12 cellular contexts compared by ENCODE assay signal in genomic region chr12:6772729-6773661, GRCh38. TPM values are rescaled to one million over a fixed set of nuclear protein-coding genes. Genes with fewer than 3 reads are reported as not detected.
DNase-seq lines count a peak whose midpoint lies in the region; ATAC-seq, FAIRE-seq and TF ChIP-seq lines count a peak whose summit lies in the region.
"Had no signal": no experiment of that assay in that cellular context is flagged by ENCODE, and none has a peak within 500 bp of the region (broad histone marks: within the 10 kb centered on the region; RNA-seq: fewer than 3 reads in every experiment).

No MANE protein-coding gene starts in this region.

- ATAC-seq in naive thymus-derived CD8-positive, alpha-beta T cell: no peak
- ATAC-seq in HG02571 (IDR thresholded peaks at IDR 0.05; ENCODE audit: unreplicated experiment): no peak

- H3K9me3 Mint-ChIP-seq in CD14-positive monocyte (peaks cover 0 to 7% (median 4%) of the 10 kb centered on the region in 7 donors), astrocyte (ENCODE audit: unreplicated experiment) (no peaks in the 10 kb centered on the region)
- no peaks in the 10 kb centered on the region for H3K9me3 Mint-ChIP-seq in naive thymus-derived CD8-positive, alpha-beta T cell

- intact Hi-C loops in CD14-positive monocyte (cut with micrococcal nuclease): no loop called here

- no peak overlapping the region for H2AFZ ChIP-seq in astrocyte (ENCODE audit: low read depth, low read length)

- H3K27me3 Mint-ChIP-seq in CD14-positive monocyte (ENCODE audit: low read depth in 3 of 3) (peaks cover 67 to 84% (median 82%) of the 10 kb centered on the region in 3 donors), astrocyte (ENCODE audit: low read depth, unreplicated experiment) (peaks cover 33% of the 10 kb centered on the region)
- peaks cover 15 to 80% (median 54%) of the 10 kb centered on the region in 5 donors for H3K27me3 Mint-ChIP-seq in naive thymus-derived CD8-positive, alpha-beta T cell

- FAIRE-seq in GM18507 (lab: Jason Lieb, UNC): peak; percentile 72
- FAIRE-seq in astrocyte (lab: Jason Lieb, UNC): no peak
- FAIRE-seq: frontal cortex had no signal

- H3K79me2 ChIP-seq in astrocyte (ENCODE audit: insufficient read depth, low read length): peaks cover 20% of the 10 kb centered on the region

- H3K27ac ChIP-seq in astrocyte (ENCODE audit: low read depth, low read length): no peak overlapping the region
- H3K27ac ChIP-seq: HL-60 had no signal

- POLR2A ChIA-PET in naive thymus-derived CD8-positive, alpha-beta T cell (lab: Charles Lee): interaction anchor here (0.6 to 1.6 kb wide), 4 partner anchors 8 to 56 kb away, joined by 3 to 5 read pairs (median 4); partner anchors contain the start of gene MLF2

- H3K9me3 ChIP-seq in astrocyte (ENCODE audit: insufficient read depth, low read depth, low read length): no peaks in the 10 kb centered on the region

- H3K4me1 Mint-ChIP-seq in CD14-positive monocyte (peaks cover 39% of the 10 kb centered on the region), astrocyte (ENCODE audit: low read depth, unreplicated experiment) (peaks cover 15% of the 10 kb centered on the region)
- peaks cover 20 to 40% (median 36%) of the 10 kb centered on the region in 4 donors for H3K4me1 Mint-ChIP-seq in naive thymus-derived CD8-positive, alpha-beta T cell

- no peak overlapping the region for H3K9ac ChIP-seq in astrocyte (ENCODE audit: low read length)

- TF ChIP-seq CTCF in CD14-positive monocyte (IDR thresholded peaks at IDR 0.05): no peak
- TF ChIP-seq CTCF in astrocyte (IDR thresholded peaks at IDR 0.05; ENCODE audit: insufficient read depth, low read depth, low read length): no peak

- H3K4me3 ChIP-seq in astrocyte (ENCODE audit: insufficient read depth, low read depth, low read length): no peak overlapping the region

- peaks cover 20% of the 10 kb centered on the region for H3K36me3 ChIP-seq in astrocyte (ENCODE audit: insufficient read depth, low read length)

- H3K27me3 ChIP-seq in astrocyte (ENCODE audit: insufficient read depth, low read length): no peaks in the 10 kb centered on the region

- H3K4me1 ChIP-seq in astrocyte (ENCODE audit: insufficient read depth, low read length): peaks cover 23% of the 10 kb centered on the region

- H3K27ac Mint-ChIP-seq in CD14-positive monocyte (no peak overlapping the region), astrocyte (ENCODE audit: unreplicated experiment) (no peak overlapping the region)
- H3K27ac Mint-ChIP-seq in naive thymus-derived CD8-positive, alpha-beta T cell: peak overlapping the region in 2 of 10 donors; percentile 43 to 79

- H3K4me2 ChIP-seq in astrocyte (ENCODE audit: low read length): peak overlapping the region; percentile 30

- H3K4me3 Mint-ChIP-seq in CD14-positive monocyte (peak overlapping the region; percentile 39 to 83), astrocyte (ENCODE audit: unreplicated experiment) (no peak overlapping the region)
- H3K4me3 Mint-ChIP-seq in naive thymus-derived CD8-positive, alpha-beta T cell: peak overlapping the region in 9 of 10 donors; percentile 30 to 94 (median 64)

- no peak for DNase-seq in CD14-positive monocyte (ENCODE audit: low spot score)
- DNase-seq in GM18507 (ENCODE audit: extremely low spot score, insufficient read length, low read depth): no peak
- no peak for DNase-seq in astrocyte (ENCODE audit: low read depth)
- DNase-seq in naive thymus-derived CD8-positive, alpha-beta T cell: peak in 1 of 10 donors; percentile 45
- no peak for DNase-seq in NOMO-1 treated with dmso at 0.1 percent for 144 hours (lab: John Stamatoyannopoulos, UW; ENCODE audit: unreplicated experiment)
- DNase-seq in NCI-H226: no peak
- no peak for DNase-seq in NCI-H69 (lab: John Stamatoyannopoulos, UW)
- DNase-seq: DMS 273 treated with DMSO at 0.1 percent for 48 hours, NCI-H187 treated with DMSO at 0.1 percent for 48 hours had no signal

- H4K20me1 ChIP-seq in astrocyte (ENCODE audit: insufficient read depth, low read length): peaks cover 42% of the 10 kb centered on the region

- H3K36me3 Mint-ChIP-seq in CD14-positive monocyte: peaks cover 3 to 19% of the 10 kb centered on the region in 2 donors
- peaks cover 33% of the 10 kb centered on the region for H3K36me3 Mint-ChIP-seq in astrocyte (ENCODE audit: low read depth, unreplicated experiment)
- H3K36me3 Mint-ChIP-seq in naive thymus-derived CD8-positive, alpha-beta T cell: no peaks in the 10 kb centered on the region

RNA-seq across cellular contexts. Expression of gene LAG3, which starts 0.7 kb away (rescaled TPM):
- not detected for polyA plus RNA-seq in CD14-positive monocyte
- total RNA-seq in astrocyte: 2.0 TPM in 2 replicates
- under 1 TPM; 0.60 to 0.75 TPM for total RNA-seq in naive thymus-derived CD8-positive, alpha-beta T cell
- 10 to 100 TPM in 1 of 3 donors, under 1 TPM in 2; 0.47 to 14.5 (median 0.59) TPM for polyA plus RNA-seq in naive thymus-derived CD8-positive, alpha-beta T cell

RNA-seq across cellular contexts. Expression of gene PTMS, which starts 6.8 kb away (rescaled TPM):
- polyA plus RNA-seq in CD14-positive monocyte: 1 to 10 TPM; 2.4 to 2.6 TPM
- 504 and 510 TPM in 2 replicates for total RNA-seq in astrocyte
- total RNA-seq in naive thymus-derived CD8-positive, alpha-beta T cell: under 1 TPM in 1 of 2 experiments, not detected in 1; 0.55 TPM
- polyA plus RNA-seq in naive thymus-derived CD8-positive, alpha-beta T cell: 1 to 10 TPM in 1 of 3 donors, not detected in 2; 4.8 TPM

RNA-seq across cellular contexts. Expression of gene CD4, which starts 16.3 kb away (rescaled TPM):
- polyA plus RNA-seq in CD14-positive monocyte: 100 to 1,000 TPM; 269 to 371 TPM
- total RNA-seq in astrocyte: 0.54 and 0.72 TPM in 2 replicates
- 1 to 10 TPM; 1.4 to 1.5 TPM for total RNA-seq in naive thymus-derived CD8-positive, alpha-beta T cell
- polyA plus RNA-seq in naive thymus-derived CD8-positive, alpha-beta T cell: 1 to 10 TPM in 1 of 3 donors, under 1 TPM in 2; 0.39 to 1.3 (median 0.53) TPM

RNA-seq across cellular contexts. Expression of gene MLF2, which starts 20.1 kb away (rescaled TPM):
- polyA plus RNA-seq in CD14-positive monocyte: 100 to 1,000 TPM; 113 to 140 TPM
- 302 and 316 TPM in 2 replicates for total RNA-seq in astrocyte
- 10 to 100 TPM; 87.6 to 98.9 TPM for total RNA-seq in naive thymus-derived CD8-positive, alpha-beta T cell
- 100 to 1,000 TPM in 2 of 3 donors, 10 to 100 TPM in 1; 98.5 to 133 (median 126) TPM for polyA plus RNA-seq in naive thymus-derived CD8-positive, alpha-beta T cell

RNA-seq across cellular contexts. Expression of gene GPR162, which starts 48.6 kb away (rescaled TPM):
- 10 to 100 TPM; 15.1 to 16.0 TPM for polyA plus RNA-seq in CD14-positive monocyte
- 6.0 and 6.2 TPM in 2 replicates for total RNA-seq in astrocyte
- total RNA-seq in naive thymus-derived CD8-positive, alpha-beta T cell: not detected
- polyA plus RNA-seq in naive thymus-derived CD8-positive, alpha-beta T cell: not detected

Comparison
In these comparisons a context has a peak if more than half of its experiments do, and no peak if none do; other contexts are left out.
1. RNA of gene PTMS, which starts 6.8 kb away (total RNA-seq): 504 to 510 TPM in astrocyte; 0.55 TPM in naive thymus-derived CD8-positive, alpha-beta T cell; every median in the first group is over 100 times any median in the second.